ENCODE assay signal across 20 cellular contexts in genomic region chr2:57107353-57107752, GRCh38.
"Had no signal": no experiment of that assay in that cellular context is flagged by ENCODE, and none has a peak within 500 bp of the region (broad histone marks: within the 10 kb centered on the region; RNA-seq: fewer than 3 reads in every experiment).

No MANE protein-coding gene starts in this region.

- H3K4me2 ChIP-seq: hepatocyte, neural progenitor cell, smooth muscle cell had no signal

- H3K27me3 ChIP-seq: hepatocyte, neural progenitor cell, ovary had no signal

- FAIRE-seq: endothelial cell of umbilical vein, urothelium cell line had no signal

- H2AFZ ChIP-seq: hepatocyte, neural progenitor cell had no signal

- H3K27ac ChIP-seq: coronary artery, hepatocyte, neural progenitor cell, ovary had no signal

- H3K36me3 ChIP-seq: neural progenitor cell, ovary had no signal

- H3K4me1 ChIP-seq: neural progenitor cell had no signal

- DNase-seq: effector CD4-positive, alpha-beta T cell; endodermal cell; erythroblast; foreskin melanocyte; head of caudate nucleus; kidney; left cardiac atrium; mammary epithelial cell; natural killer cell; nucleus accumbens; ovary; right cardiac atrium; stimulated activated CD4-positive, alpha-beta T cell treated with anti-CD3 and anti-CD28 coated beads, Interleukin-2, amount 100 ng/mL, for 48 hours; stimulated activated naive CD4-positive, alpha-beta T cell treated with Interleukin-2 at 50 U/mL for 16 hours had no signal

- ATAC-seq: left cardiac atrium, natural killer cell, right cardiac atrium had no signal

- H3K4me3 ChIP-seq: coronary artery, hepatocyte, neural progenitor cell, ovary, smooth muscle cell had no signal

- H3K9me3 ChIP-seq: ovary had no signal

- H3K79me2 ChIP-seq: hepatocyte had no signal

- H3K9ac ChIP-seq: neural progenitor cell had no signal
